1 cellular context compared by ENCODE assay signal in the genomic region with DNA sequence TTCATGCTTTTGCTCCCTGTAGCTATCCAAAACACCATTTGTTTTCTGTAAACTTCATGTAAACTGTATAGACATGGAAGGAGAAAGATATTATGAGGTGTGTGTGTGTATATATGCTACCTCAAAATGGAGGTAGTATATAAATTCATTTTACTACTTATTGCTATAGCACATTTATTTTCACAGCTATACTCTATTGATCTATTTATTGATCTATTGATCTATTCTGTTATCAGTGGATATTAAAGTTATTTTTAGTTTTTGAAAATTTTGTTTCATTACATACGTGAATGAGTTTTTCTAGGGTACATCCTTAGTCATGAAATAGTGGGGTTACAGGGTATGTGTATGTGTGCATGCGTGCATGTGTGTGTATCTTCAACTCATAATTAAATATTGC.
TF ChIP-seq lines count a peak whose summit lies in the region.

No MANE protein-coding gene starts in this region.

TF ChIP-seq in HCT116, 20 proteins besides CTCF, POLR2A, EP300 and RAD21:
- TF ChIP-seq, protein P1, sequence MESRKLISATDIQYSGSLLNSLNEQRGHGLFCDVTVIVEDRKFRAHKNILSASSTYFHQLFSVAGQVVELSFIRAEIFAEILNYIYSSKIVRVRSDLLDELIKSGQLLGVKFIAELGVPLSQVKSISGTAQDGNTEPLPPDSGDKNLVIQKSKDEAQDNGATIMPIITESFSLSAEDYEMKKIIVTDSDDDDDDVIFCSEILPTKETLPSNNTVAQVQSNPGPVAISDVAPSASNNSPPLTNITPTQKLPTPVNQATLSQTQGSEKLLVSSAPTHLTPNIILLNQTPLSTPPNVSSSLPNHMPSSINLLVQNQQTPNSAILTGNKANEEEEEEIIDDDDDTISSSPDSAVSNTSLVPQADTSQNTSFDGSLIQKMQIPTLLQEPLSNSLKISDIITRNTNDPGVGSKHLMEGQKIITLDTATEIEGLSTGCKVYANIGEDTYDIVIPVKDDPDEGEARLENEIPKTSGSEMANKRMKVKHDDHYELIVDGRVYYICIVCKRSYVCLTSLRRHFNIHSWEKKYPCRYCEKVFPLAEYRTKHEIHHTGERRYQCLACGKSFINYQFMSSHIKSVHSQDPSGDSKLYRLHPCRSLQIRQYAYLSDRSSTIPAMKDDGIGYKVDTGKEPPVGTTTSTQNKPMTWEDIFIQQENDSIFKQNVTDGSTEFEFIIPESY (IDR thresholded peaks at IDR 0.05; ENCODE audit: extremely low read depth, insufficient replicate concordance, low read length), result no peak
- TF ChIP-seq SP1 (IDR thresholded peaks at IDR 0.05; ENCODE audit: low read depth), result no peak
- TF ChIP-seq EZH2 (IDR thresholded peaks at IDR 0.05), result no peak
- TF ChIP-seq TCF7L2 (IDR thresholded peaks at IDR 0.05; ENCODE audit: borderline replicate concordance, extremely low read depth, insufficient read depth, insufficient read length), result no peak
